In genomic region chr22:38304526-38304925, GRCh38 we compare ENCODE assay signal across 16 cellular contexts. TPM values are rescaled to one million over a fixed set of nuclear protein-coding genes. Genes with fewer than 3 reads are reported as not detected.
A peak's percentile ranks its signal among the peaks of the same experiment; 100 is the strongest.
DNase-seq lines count a peak whose midpoint lies in the region; ATAC-seq and TF ChIP-seq lines count a peak whose summit lies in the region.
"Had no signal": no experiment of that assay in that cellular context is flagged by ENCODE, and none has a peak within 500 bp of the region (broad histone marks: within the 10 kb centered on the region; RNA-seq: fewer than 3 reads in every experiment).

No MANE protein-coding gene starts in this region.

- H3K36me3 ChIP-seq in lower lobe of right lung = peaks cover 68% of the 10 kb centered on the region
- H3K36me3 ChIP-seq in CD8-positive, alpha-beta T cell (ENCODE audit: insufficient read depth, low read length) = peaks cover 10% of the 10 kb centered on the region

- DNase-seq in RWPE1 (ENCODE audit: low spot score) (no peak), dermis blood vessel endothelial cell (peak; percentile 39), lower lobe of right lung (no peak), OCI-M2 (lab: John Stamatoyannopoulos, UW; ENCODE audit: unreplicated experiment) (no peak), DMS 273 treated with DMSO at 0.1 percent for 48 hours (lab: John Stamatoyannopoulos, UW) (no peak)
- DNase-seq in CD8-positive, alpha-beta T cell = no peak
- DNase-seq: activated CD4-positive, alpha-beta T cell treated with anti-CD3 and anti-CD28 coated beads for 1 hour; central memory CD4-positive, alpha-beta T cell; HFFc6; left colon; NCI-H1694; NK-92 treated with Interleukin-12 subunit alpha and Interleukin-12 subunit beta, amount 100 ng/mL, for 24 hours; stimulated activated CD4-positive, alpha-beta T cell treated with anti-CD3 and anti-CD28 coated beads, Interleukin-1b, Interleukin-23, amount 100 ng/mL, for 48 hours had no signal

- no peaks in the 10 kb centered on the region for H3K27me3 Mint-ChIP-seq in CD8-positive, alpha-beta T cell (ENCODE audit: low read depth)

- POLR2A ChIA-PET in RWPE1 (lab: Yijun Ruan, JAX; ENCODE audit: low non-redundant PET) = interaction anchor here (0.6 kb wide), 1 partner anchor 10 kb away, joined by 3 read pairs; no protein-coding TSS in a partner anchor
- POLR2A ChIA-PET in CD8-positive, alpha-beta T cell (lab: Charles Lee) = no interaction called here

- no peak overlapping the region for H3K27ac Mint-ChIP-seq in CD8-positive, alpha-beta T cell
- H3K27ac Mint-ChIP-seq: activated T-helper 2 cell treated with anti-CD3 and anti-CD28 coated beads, Interferon-gamma antibody, Interleukin-2, Interleukin-4, amounts not matched to agents 10 μg/mL and 5 μg/mL and 100 μg/mL, durations not matched to agents 14 hours and 24 hours and 36 hours had no signal

- H3K4me1 ChIP-seq in lower lobe of right lung = peaks cover 54% of the 10 kb centered on the region
- H3K4me1 ChIP-seq in CD8-positive, alpha-beta T cell (ENCODE audit: insufficient read depth, low read length) = peaks cover 5% of the 10 kb centered on the region

- peaks cover 18% of the 10 kb centered on the region for H3K4me1 Mint-ChIP-seq in CD8-positive, alpha-beta T cell (ENCODE audit: low read depth)

- H3K9me3 Mint-ChIP-seq in CD8-positive, alpha-beta T cell = no peaks in the 10 kb centered on the region
- H3K9me3 Mint-ChIP-seq: activated T-helper 2 cell treated with anti-CD3 and anti-CD28 coated beads, Interferon-gamma antibody, Interleukin-2, Interleukin-4, amounts not matched to agents 10 μg/mL and 5 μg/mL and 100 μg/mL, durations not matched to agents 14 hours and 24 hours and 36 hours; HFFc6 had no signal

- H3K36me3 Mint-ChIP-seq in CD8-positive, alpha-beta T cell = peaks cover 53% of the 10 kb centered on the region

- no peaks in the 10 kb centered on the region for H3K27me3 ChIP-seq in lower lobe of right lung (ENCODE audit: low read depth)
- H3K27me3 ChIP-seq in CD8-positive, alpha-beta T cell (ENCODE audit: insufficient read depth, low read length) = no peaks in the 10 kb centered on the region

- TF ChIP-seq CTCF in RWPE1 (conservative IDR thresholded peaks at IDR 0.05; ENCODE audit: low read depth) = no peak
- TF ChIP-seq CTCF in lower lobe of right lung (IDR thresholded peaks at IDR 0.05) = no peak
- no peak for TF ChIP-seq CTCF in CD8-positive, alpha-beta T cell (IDR thresholded peaks at IDR 0.05)

- CTCF ChIA-PET in RWPE1 (lab: Yijun Ruan, JAX) = no interaction called here
- CTCF ChIA-PET in CD8-positive, alpha-beta T cell (lab: Charles Lee) = interaction anchor here (1.1 kb wide), 1 partner anchor 191 kb away, joined by 3 read pairs; no protein-coding TSS in a partner anchor

- no peak overlapping the region for H3K4me3 Mint-ChIP-seq in CD8-positive, alpha-beta T cell
- H3K4me3 Mint-ChIP-seq: HFFc6 had no signal

- H3K4me3 ChIP-seq in lower lobe of right lung = no peak overlapping the region
- H3K4me3 ChIP-seq in CD8-positive, alpha-beta T cell (ENCODE audit: low read depth, low read length) = no peak overlapping the region

- no peaks in the 10 kb centered on the region for H3K9me3 ChIP-seq in lower lobe of right lung
- no peaks in the 10 kb centered on the region for H3K9me3 ChIP-seq in CD8-positive, alpha-beta T cell (ENCODE audit: low read length)

- intact Hi-C loops in lower lobe of right lung (cut with DNase I) = no loop called here
- intact Hi-C loops in CD8-positive, alpha-beta T cell (cut with DNase I, micrococcal nuclease) = no loop called here

- peak in 1 of 2 donors; percentile 16 for ATAC-seq in lower lobe of right lung
- ATAC-seq in GM21381 (IDR thresholded peaks at IDR 0.05; ENCODE audit: unreplicated experiment) = no peak
- ATAC-seq in CD8-positive, alpha-beta T cell = no peak
- ATAC-seq: left colon had no signal

- H3K27ac ChIP-seq in RWPE1 (peak overlapping the region; percentile 98), lower lobe of right lung (peak overlapping the region; percentile 47), temporal lobe (ENCODE audit: low read depth, low read length) (peak overlapping the region; percentile 2)
- no peak overlapping the region for H3K27ac ChIP-seq in CD8-positive, alpha-beta T cell (ENCODE audit: low read depth, low read length)

RNA-seq across cellular contexts. Expression of gene CSNK1E, which starts 12.7 kb away (rescaled TPM):
- total RNA-seq in dermis blood vessel endothelial cell (127 and 141 TPM in 2 replicates), lower lobe of right lung (126 TPM), temporal lobe (134 TPM)
- total RNA-seq in CD8-positive, alpha-beta T cell = 100 to 1,000 TPM; 172 to 178 TPM

RNA-seq across cellular contexts. Expression of gene TMEM184B, which starts 31.7 kb away (rescaled TPM):
- total RNA-seq in dermis blood vessel endothelial cell (36.2 and 49.4 TPM in 2 replicates), lower lobe of right lung (77.7 TPM), temporal lobe (9.3 TPM)
- total RNA-seq in CD8-positive, alpha-beta T cell = 10 to 100 TPM; 53.0 TPM
